2 cellular contexts compared by ENCODE assay signal in genomic region chr6:159038914-159039884, GRCh38.
TF ChIP-seq lines count a peak whose summit lies in the region.

No MANE protein-coding gene starts in this region.

TF ChIP-seq in IMR-90, 13 proteins besides CTCF, POLR2A, EP300 and RAD21:
- TF ChIP-seq NFE2L2 (IDR thresholded peaks at IDR 0.05; ENCODE audit: low read depth, low read length) (no peak), CEBPB (IDR thresholded peaks at IDR 0.05; ENCODE audit: low read depth, low read length) (no peak), SMC3 (IDR thresholded peaks at IDR 0.05; ENCODE audit: low read depth, low read length) (no peak), ELK1 (IDR thresholded peaks at IDR 0.05; ENCODE audit: borderline replicate concordance, low read depth, low read length) (no peak), MAZ (IDR thresholded peaks at IDR 0.05; ENCODE audit: borderline replicate concordance, low read depth, low read length) (no peak), MXI1 (IDR thresholded peaks at IDR 0.05; ENCODE audit: borderline replicate concordance, low read depth, low read length) (no peak), MAFK (IDR thresholded peaks at IDR 0.05; ENCODE audit: low read depth, low read length) (no peak), RCOR1 (IDR thresholded peaks at IDR 0.05; ENCODE audit: insufficient replicate concordance, low read length) (no peak), RFX5 (IDR thresholded peaks at IDR 0.05; ENCODE audit: low read depth, low read length) (no peak), CHD1 (IDR thresholded peaks at IDR 0.05; ENCODE audit: low read depth, low read length) (no peak), USF2 (IDR thresholded peaks at IDR 0.05; ENCODE audit: low read depth, low read length) (no peak)
TF ChIP-seq in IMR-90: peak in this region for 0.

TF ChIP-seq in WTC11, 78 proteins besides CTCF, POLR2A, EP300 and RAD21 (continued from another document):
- no peak for TF ChIP-seq ETV6 (CRISPR knock-in tag; IDR thresholded peaks at IDR 0.05)
- no peak for TF ChIP-seq PRDM15 (CRISPR knock-in tag; IDR thresholded peaks at IDR 0.05)
- TF ChIP-seq ZNF425 (CRISPR knock-in tag; conservative IDR thresholded peaks at IDR 0.05) = no peak
- TF ChIP-seq IRF2 (CRISPR knock-in tag; IDR thresholded peaks at IDR 0.05; ENCODE audit: borderline replicate concordance, low read depth) = no peak
- no peak for TF ChIP-seq JUN (CRISPR knock-in tag; IDR thresholded peaks at IDR 0.05)
- no peak for TF ChIP-seq SMAD4 (CRISPR knock-in tag; IDR thresholded peaks at IDR 0.05)
